9 cellular contexts compared by ENCODE assay signal in the genomic region with DNA sequence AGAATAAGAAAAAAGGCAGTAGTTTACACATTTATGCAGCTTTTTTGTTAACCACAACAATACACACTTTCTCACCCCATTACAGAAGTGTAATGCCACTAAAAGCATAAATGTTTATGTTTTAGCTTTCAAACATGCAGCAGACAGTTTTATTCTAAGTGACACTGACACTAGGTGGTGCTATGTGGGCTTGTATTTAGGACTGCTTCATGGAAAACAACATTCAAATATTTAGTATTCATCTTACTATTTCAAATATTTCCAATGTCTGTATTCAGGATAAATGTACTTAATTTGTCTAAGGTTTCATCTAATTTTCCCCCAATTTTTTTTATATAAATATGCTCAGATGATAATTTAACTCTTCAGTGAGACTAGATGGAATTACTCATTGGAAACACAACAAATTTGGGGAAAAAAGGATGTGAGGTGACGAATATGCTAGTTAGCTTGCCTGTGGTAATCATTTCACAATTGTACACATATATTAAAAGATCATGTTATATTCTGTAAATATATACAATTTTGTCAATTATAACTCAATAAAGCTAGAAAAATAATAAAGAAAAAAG.
DNase-seq lines count a peak whose midpoint lies in the region; ATAC-seq, FAIRE-seq and TF ChIP-seq lines count a peak whose summit lies in the region.
"Had no signal": no experiment of that assay in that cellular context is flagged by ENCODE, and none has a peak within 500 bp of the region (broad histone marks: within the 10 kb centered on the region; RNA-seq: fewer than 3 reads in every experiment).

No MANE protein-coding gene starts in this region.

- H3K27me3 Mint-ChIP-seq in CD4-positive, alpha-beta T cell, result no peaks in the 10 kb centered on the region
- H3K27me3 Mint-ChIP-seq in neural progenitor cell (ENCODE audit: insufficient read depth, low read depth), result peaks cover 2% of the 10 kb centered on the region
- H3K27me3 Mint-ChIP-seq: IgD-negative memory B cell had no signal

- CTCF ChIA-PET in CD4-positive, alpha-beta T cell (lab: Charles Lee), result interaction anchor here (0.6 to 2.7 kb wide), 5 partner anchors 9 to 243 kb away, joined by 3 to 19 read pairs (median 4); no protein-coding TSS in a partner anchor

- peaks cover 6% of the 10 kb centered on the region for H3F3A ChIP-seq in neural progenitor cell (ENCODE audit: low read depth)

- no peaks in the 10 kb centered on the region for H3K4me1 ChIP-seq in OCI-LY3 (ENCODE audit: low read length)
- no peaks in the 10 kb centered on the region for H3K4me1 ChIP-seq in neural progenitor cell

- TF ChIP-seq CTCF in CD4-positive, alpha-beta T cell (IDR thresholded peaks at IDR 0.05), result peak; percentile 72
- peak; percentile 67 for TF ChIP-seq CTCF in OCI-LY3 (IDR thresholded peaks at IDR 0.05; ENCODE audit: low read depth, low read length)
- peak; percentile 62 for TF ChIP-seq CTCF in neural progenitor cell (IDR thresholded peaks at IDR 0.05)

- H3K27ac Mint-ChIP-seq in CD4-positive, alpha-beta T cell, result no peak overlapping the region
- no peak overlapping the region for H3K27ac Mint-ChIP-seq in neural progenitor cell
- H3K27ac Mint-ChIP-seq: IgD-negative memory B cell had no signal

- no peak for DNase-seq in CD4-positive, alpha-beta T cell
- DNase-seq in H54 (ENCODE audit: insufficient read length, low spot score), result no peak
- DNase-seq in neural progenitor cell (ENCODE audit: low spot score), result peak; percentile 17
- no peak for DNase-seq in effector CD8-positive, alpha-beta T cell (lab: John Stamatoyannopoulos, UW)

- no peak overlapping the region for H3K27ac ChIP-seq in CD4-positive, alpha-beta T cell (ENCODE audit: low read depth, low read length)
- no peak overlapping the region for H3K27ac ChIP-seq in OCI-LY3 (ENCODE audit: low read length)
- H3K27ac ChIP-seq in neural progenitor cell, result no peak overlapping the region

- TF ChIP-seq POLR2A in H54 (IDR thresholded peaks at IDR 0.05; ENCODE audit: low read depth, low read length), result no peak

- H3K4me3 ChIP-seq in OCI-LY3 (ENCODE audit: low read length) (no peak overlapping the region), neural progenitor cell (no peak overlapping the region)

- intact Hi-C loops in CD4-positive, alpha-beta T cell (cut with DNase I, micrococcal nuclease), result loop anchor here (1.0 kb wide), 1 partner anchor 238 kb away; no protein-coding TSS in a partner anchor

- H3K36me3 Mint-ChIP-seq in CD4-positive, alpha-beta T cell (ENCODE audit: low read depth), result peaks cover 4% of the 10 kb centered on the region
- H3K36me3 Mint-ChIP-seq in neural progenitor cell, result peaks cover 19% of the 10 kb centered on the region

- H3K4me1 Mint-ChIP-seq in CD4-positive, alpha-beta T cell (ENCODE audit: low read depth), result no peaks in the 10 kb centered on the region
- H3K4me1 Mint-ChIP-seq in neural progenitor cell, result no peaks in the 10 kb centered on the region
- H3K4me1 Mint-ChIP-seq: IgD-negative memory B cell had no signal

- no peak overlapping the region for H3K9ac ChIP-seq in OCI-LY3 (ENCODE audit: low read length)
- H3K9ac ChIP-seq in neural progenitor cell, result no peak overlapping the region

- H3K9me3 ChIP-seq in CD4-positive, alpha-beta T cell (ENCODE audit: control insufficient read depth, low read length), result no peaks in the 10 kb centered on the region
- H3K9me3 ChIP-seq in OCI-LY3 (ENCODE audit: insufficient read depth, low read length) (no peaks in the 10 kb centered on the region), neural progenitor cell (ENCODE audit: low read depth) (no peaks in the 10 kb centered on the region)

- H3K9me3 Mint-ChIP-seq in CD4-positive, alpha-beta T cell, result no peaks in the 10 kb centered on the region
- H3K9me3 Mint-ChIP-seq in neural progenitor cell, result no peaks in the 10 kb centered on the region
- H3K9me3 Mint-ChIP-seq: IgD-negative memory B cell had no signal

- H3K79me2 ChIP-seq in OCI-LY3 (ENCODE audit: low read length) (no peaks in the 10 kb centered on the region), neural progenitor cell (ENCODE audit: low read depth) (no peaks in the 10 kb centered on the region)

- no peaks in the 10 kb centered on the region for H3K36me3 ChIP-seq in OCI-LY3 (replicated peaks; ENCODE audit: low read depth, low read length)
- peaks cover 14% of the 10 kb centered on the region for H3K36me3 ChIP-seq in neural progenitor cell

- FAIRE-seq in H54 (lab: Jason Lieb, UNC) (peak; percentile 80), endometrium (lab: Jason Lieb, UNC) (peak; percentile 80)

- POLR2A ChIA-PET in CD4-positive, alpha-beta T cell (lab: Charles Lee), result interaction anchor here (1.1 kb wide), 1 partner anchor 22 kb away, joined by 3 read pairs; no protein-coding TSS in a partner anchor

- H3K4me3 Mint-ChIP-seq in CD4-positive, alpha-beta T cell, result no peak overlapping the region
- no peak overlapping the region for H3K4me3 Mint-ChIP-seq in neural progenitor cell
- H3K4me3 Mint-ChIP-seq: IgD-negative memory B cell had no signal

- H3K4me2 ChIP-seq in OCI-LY3 (ENCODE audit: low read length) (no peak overlapping the region), neural progenitor cell (no peak overlapping the region)

- no peak overlapping the region for H2AFZ ChIP-seq in OCI-LY3 (ENCODE audit: low read depth, low read length)
- H2AFZ ChIP-seq in neural progenitor cell (replicated peaks), result no peak overlapping the region

- no peak for ATAC-seq in CD4-positive, alpha-beta T cell (ENCODE audit: poor library complexity)
- no peak for ATAC-seq in activated CD4-positive, CD25-positive, alpha-beta regulatory T cell treated with anti-CD3 and anti-CD28 coated beads, Interleukin-2, amount 50 U/mL, for 24 hours
- no peak for ATAC-seq in HG03175 (IDR thresholded peaks at IDR 0.05; ENCODE audit: unreplicated experiment)

- H4K20me1 ChIP-seq in OCI-LY3 (ENCODE audit: insufficient read depth, low read length) (no peaks in the 10 kb centered on the region), neural progenitor cell (ENCODE audit: low read depth) (no peaks in the 10 kb centered on the region)

- no peaks in the 10 kb centered on the region for H3K27me3 ChIP-seq in CD4-positive, alpha-beta T cell (ENCODE audit: control insufficient read depth, insufficient read depth, low read length)
- H3K27me3 ChIP-seq in OCI-LY3 (ENCODE audit: low read depth, low read length) (no peaks in the 10 kb centered on the region), neural progenitor cell (no peaks in the 10 kb centered on the region)
